ENCODE assay signal across 12 cellular contexts in the genomic region with DNA sequence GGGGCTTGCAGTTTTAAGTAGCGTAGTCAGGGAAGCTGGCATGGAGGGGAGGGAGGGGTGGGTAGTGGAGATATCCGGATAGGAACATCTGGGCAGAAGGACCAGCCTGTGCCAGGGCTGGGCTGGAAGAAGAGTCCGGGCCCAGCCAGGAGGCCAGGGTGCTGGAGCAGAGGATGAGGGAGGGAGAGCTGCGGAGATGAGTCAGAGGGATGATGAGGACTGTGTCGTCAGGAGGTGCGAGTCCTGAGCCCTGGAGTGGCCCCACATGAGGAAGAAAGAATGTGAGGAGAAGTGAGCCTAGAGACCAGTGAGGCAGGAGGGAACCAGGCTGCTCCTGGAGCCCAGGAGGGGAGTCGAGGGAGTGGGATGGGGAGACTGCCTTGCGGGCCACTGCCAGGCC.
A peak's percentile ranks its signal among the peaks of the same experiment; 100 is the strongest.
DNase-seq lines count a peak whose midpoint lies in the region; ATAC-seq and TF ChIP-seq lines count a peak whose summit lies in the region.
"Had no signal": no experiment of that assay in that cellular context is flagged by ENCODE, and none has a peak within 500 bp of the region (broad histone marks: within the 10 kb centered on the region; RNA-seq: fewer than 3 reads in every experiment).

No MANE protein-coding gene starts in this region.

- H3K4me3 ChIP-seq in fibroblast of the aortic adventitia (ENCODE audit: low read depth, low read length) (no peak overlapping the region), subcutaneous abdominal adipose tissue (ENCODE audit: low read depth in 1 of 5, low read length in 5 of 5) (no peak overlapping the region), left ventricle myocardium inferior (no peak overlapping the region)

- DNase-seq in GM04503 (ENCODE audit: low read depth) (peak; percentile 37), fibroblast of the aortic adventitia (ENCODE audit: low read depth) (peak; percentile 65), left ventricle myocardium inferior (no peak), NCI-H2107 (lab: John Stamatoyannopoulos, UW) (no peak)
- DNase-seq: activated CD4-positive, alpha-beta T cell treated with anti-CD3 and anti-CD28 coated beads, Interleukin-2, amount 50 U/mL, for 1 hour; effector CD8-positive, alpha-beta T cell; NCI-H446 treated with DMSO at 0.1 percent for 48 hours; stimulated activated naive CD4-positive, alpha-beta T cell treated with Interleukin-2 at 50 U/mL for 16 hours had no signal

- no peak for TF ChIP-seq CTCF in fibroblast of the aortic adventitia (IDR thresholded peaks at IDR 0.05; ENCODE audit: insufficient read depth, low read length)
- no peak for TF ChIP-seq CTCF in left ventricle myocardium inferior (IDR thresholded peaks at IDR 0.05; ENCODE audit: borderline replicate concordance)

- intact Hi-C loops in left ventricle myocardium inferior (cut with micrococcal nuclease), result no loop called here

- H3K27me3 ChIP-seq in subcutaneous abdominal adipose tissue (ENCODE audit: control insufficient read depth in 5 of 5, insufficient read depth in 4 of 5, low read length in 5 of 5) (no peaks in the 10 kb centered on the region), left ventricle myocardium inferior (ENCODE audit: low read depth) (no peaks in the 10 kb centered on the region)

- H3K4me1 ChIP-seq in subcutaneous abdominal adipose tissue (ENCODE audit: control insufficient read depth in 5 of 5, insufficient read depth in 5 of 5, low read length in 5 of 5) (peaks cover 9 to 28% (median 25%) of the 10 kb centered on the region in 5 donors), left ventricle myocardium inferior (peaks cover 27% of the 10 kb centered on the region)

- H3K27ac ChIP-seq in subcutaneous abdominal adipose tissue (ENCODE audit: low read depth, low read length) (peak overlapping the region; percentile 62), left ventricle myocardium inferior (replicated peaks) (no peak overlapping the region)

- peak; percentile 63 for ATAC-seq in SK-N-SH treated with all-trans-retinoic acid at 6 μM for 48 hours
- ATAC-seq in HG03097 (IDR thresholded peaks at IDR 0.05; ENCODE audit: low FRiP score, unreplicated experiment), result no peak
- ATAC-seq in HG02798 (IDR thresholded peaks at IDR 0.05; ENCODE audit: poor library complexity, unreplicated experiment), result no peak

- H3K9me3 ChIP-seq in subcutaneous abdominal adipose tissue (ENCODE audit: control insufficient read depth in 5 of 5, low read length in 5 of 5), result no peaks in the 10 kb centered on the region
- no peaks in the 10 kb centered on the region for H3K9me3 ChIP-seq in left ventricle myocardium inferior (replicated peaks)

- peaks cover 0 to 53% (median 42%) of the 10 kb centered on the region in 5 donors for H3K36me3 ChIP-seq in subcutaneous abdominal adipose tissue (ENCODE audit: control insufficient read depth in 5 of 5, insufficient read depth in 5 of 5, low read length in 5 of 5)
- peaks cover 15% of the 10 kb centered on the region for H3K36me3 ChIP-seq in left ventricle myocardium inferior

- no peak overlapping the region for H3K9ac ChIP-seq in subcutaneous abdominal adipose tissue (ENCODE audit: low read length in 5 of 5)

TF ChIP-seq in SK-N-SH treated with all-trans-retinoic acid at 6 μM for 48 hours, 23 proteins besides CTCF, POLR2A, EP300 and RAD21:
- TF ChIP-seq, protein P1, sequence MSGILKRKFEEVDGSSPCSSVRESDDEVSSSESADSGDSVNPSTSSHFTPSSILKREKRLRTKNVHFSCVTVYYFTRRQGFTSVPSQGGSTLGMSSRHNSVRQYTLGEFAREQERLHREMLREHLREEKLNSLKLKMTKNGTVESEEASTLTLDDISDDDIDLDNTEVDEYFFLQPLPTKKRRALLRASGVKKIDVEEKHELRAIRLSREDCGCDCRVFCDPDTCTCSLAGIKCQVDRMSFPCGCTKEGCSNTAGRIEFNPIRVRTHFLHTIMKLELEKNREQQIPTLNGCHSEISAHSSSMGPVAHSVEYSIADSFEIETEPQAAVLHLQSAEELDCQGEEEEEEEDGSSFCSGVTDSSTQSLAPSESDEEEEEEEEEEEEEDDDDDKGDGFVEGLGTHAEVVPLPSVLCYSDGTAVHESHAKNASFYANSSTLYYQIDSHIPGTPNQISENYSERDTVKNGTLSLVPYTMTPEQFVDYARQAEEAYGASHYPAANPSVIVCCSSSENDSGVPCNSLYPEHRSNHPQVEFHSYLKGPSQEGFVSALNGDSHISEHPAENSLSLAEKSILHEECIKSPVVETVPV (CRISPR knock-in tag; IDR thresholded peaks at IDR 0.05), result no peak
- TF ChIP-seq PPARA (CRISPR knock-in tag; IDR thresholded peaks at IDR 0.05; ENCODE audit: borderline replicate concordance) (no peak), ZNF565 (CRISPR knock-in tag; conservative IDR thresholded peaks at IDR 0.05; ENCODE audit: low read depth) (no peak), ZFP30 (CRISPR knock-in tag; IDR thresholded peaks at IDR 0.05) (no peak), ESRRG (CRISPR knock-in tag; IDR thresholded peaks at IDR 0.05) (no peak), TCF4 (CRISPR knock-in tag; IDR thresholded peaks at IDR 0.05; ENCODE audit: borderline replicate concordance) (no peak), GLIS3 (CRISPR knock-in tag; IDR thresholded peaks at IDR 0.05) (no peak), TOX (CRISPR knock-in tag; IDR thresholded peaks at IDR 0.05; ENCODE audit: borderline replicate concordance) (no peak), CSDC2 (CRISPR knock-in tag; IDR thresholded peaks at IDR 0.05) (no peak)

Comparison
In these comparisons a context has a peak if more than half of its experiments do, and no peak if none do; other contexts are left out.
1. DNase-seq: peak in GM04503 (single experiment) and fibroblast of the aortic adventitia (single experiment); none in left ventricle myocardium inferior (single experiment) and NCI-H2107 (single experiment).